8 cellular contexts compared by ENCODE assay signal in the genomic region with DNA sequence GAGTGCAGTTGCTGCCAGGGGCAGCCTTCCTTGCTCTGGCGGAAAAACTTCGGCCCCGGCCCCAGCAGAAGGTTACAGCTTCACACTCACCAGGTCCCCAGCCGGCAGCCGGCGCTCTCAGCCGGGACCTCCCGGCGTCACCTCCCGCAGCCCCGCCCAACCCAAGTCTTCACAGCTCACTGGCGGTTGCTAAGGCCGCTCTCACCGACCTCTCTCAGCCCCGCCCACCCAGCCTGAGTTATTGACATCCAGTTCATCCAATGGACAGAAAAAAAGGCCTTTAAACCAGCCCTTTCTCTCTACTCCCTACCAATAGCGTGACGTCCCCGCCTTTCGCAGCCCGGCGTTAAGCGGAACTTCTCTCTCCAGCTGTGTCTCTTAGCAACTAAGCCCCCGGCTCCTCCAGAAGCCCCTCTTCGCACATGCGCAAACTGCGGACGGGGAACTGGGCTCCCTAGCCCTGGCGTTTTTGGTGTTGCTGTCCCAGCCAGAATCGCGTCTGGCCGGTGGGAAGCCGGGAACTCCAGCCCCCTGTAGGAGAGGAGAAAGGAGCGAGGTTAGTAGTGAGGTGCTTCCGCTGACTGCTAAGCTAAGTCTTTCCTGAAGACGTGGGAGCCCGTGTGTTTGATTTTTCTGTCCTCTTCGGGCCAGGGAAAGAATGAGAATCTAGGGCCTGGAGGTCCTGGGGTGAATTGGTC. TPM values are rescaled to one million over a fixed set of nuclear protein-coding genes. Genes with fewer than 3 reads are reported as not detected.
A peak's percentile ranks its signal among the peaks of the same experiment; 100 is the strongest.
DNase-seq lines count a peak whose midpoint lies in the region; ATAC-seq and TF ChIP-seq lines count a peak whose summit lies in the region.

A gene (plus strand): TSS at position 376 of the 698 bp plus-strand sequence. CDS start 9,189 bp downstream, outside the sequence.

- H3K27ac Mint-ChIP-seq in T-helper 17 cell: peak within 1 kb of the TSS; percentile 98
- H3K27ac Mint-ChIP-seq in progenitor cell of endocrine pancreas: peak within 1 kb of the TSS; percentile 94

- H3K4me3 Mint-ChIP-seq in T-helper 17 cell (peak within 1 kb of the TSS; percentile 94), progenitor cell of endocrine pancreas (ENCODE audit: low read depth) (peak within 1 kb of the TSS; percentile 87)

- H3K27me3 Mint-ChIP-seq in T-helper 17 cell (no peaks in the 10 kb centered on the region), progenitor cell of endocrine pancreas (no peaks in the 10 kb centered on the region)

- intact Hi-C loops in left ventricle myocardium superior (cut with micrococcal nuclease): no loop called here

- DNase-seq in NCI-H1694 treated with DMSO at 0.1 percent for 48 hours (lab: John Stamatoyannopoulos, UW) (peak; percentile 91), T-helper 17 cell (peak; percentile 95 to 98 (median 97)), anterior cingulate cortex (lab: John Stamatoyannopoulos, UW) (peak; percentile 73 to 100 (median 98)), left ventricle myocardium superior (peak; percentile 98), progenitor cell of endocrine pancreas (ENCODE audit: low spot score, unreplicated experiment) (peak; percentile 98), ureter (ENCODE audit: low spot score) (peak; percentile 99)

- ATAC-seq in GM18499 (IDR thresholded peaks at IDR 0.05; ENCODE audit: insufficient read depth, unreplicated experiment) (peak; percentile 99), HG02943 (IDR thresholded peaks at IDR 0.05; ENCODE audit: low read depth, unreplicated experiment) (peak; percentile 100), T-helper 17 cell (peak; percentile 98), left ventricle myocardium superior (peak; percentile 99)

- H3K36me3 Mint-ChIP-seq in T-helper 17 cell (ENCODE audit: low read depth): peaks cover 5% of the 10 kb centered on the region
- peaks cover 6% of the 10 kb centered on the region for H3K36me3 Mint-ChIP-seq in progenitor cell of endocrine pancreas (ENCODE audit: insufficient read depth)

- peak; percentile 38 for TF ChIP-seq CTCF in progenitor cell of endocrine pancreas (IDR thresholded peaks at IDR 0.05; ENCODE audit: unreplicated experiment)

- H3K9me3 ChIP-seq in T-helper 17 cell (ENCODE audit: control insufficient read depth, low read length, poor library complexity, severe bottlenecking): peaks cover 3% of the 10 kb centered on the region

- H3K9me3 Mint-ChIP-seq in progenitor cell of endocrine pancreas (ENCODE audit: low read depth): peaks cover 5% of the 10 kb centered on the region

- H3K4me1 Mint-ChIP-seq in T-helper 17 cell (peaks cover 13% of the 10 kb centered on the region), progenitor cell of endocrine pancreas (ENCODE audit: low read depth) (peaks cover 7% of the 10 kb centered on the region)

RNA-seq across cellular contexts. Expression of the gene that starts here (rescaled TPM):
- 1 to 10 TPM; 1.4 to 1.6 TPM for total RNA-seq in T-helper 17 cell
- total RNA-seq in left ventricle myocardium superior: 5.5 TPM
- total RNA-seq in progenitor cell of endocrine pancreas: 4.6 and 4.9 TPM in 2 replicates
- total RNA-seq in ureter: 3.0 TPM

Comparison
In these comparisons a context has a peak if more than half of its experiments do, and no peak if none do; other contexts are left out.
1. Peak in every context shown above with its lines: DNase-seq and ATAC-seq.